ENCODE assay signal across 8 cellular contexts in genomic region chr18:6885992-6886823, GRCh38.
A peak's percentile ranks its signal among the peaks of the same experiment; 100 is the strongest.
DNase-seq lines count a peak whose midpoint lies in the region; ATAC-seq, FAIRE-seq and TF ChIP-seq lines count a peak whose summit lies in the region.

No MANE protein-coding gene starts in this region.

- POLR2A ChIA-PET in activated B cell treated with CpG ODN at 0.5 μM for 24 hours (lab: Charles Lee), result no interaction called here

- 28% methylated on average over 4 of the region's 4 CpGs for WGBS in prostate gland

- no peak overlapping the region for H3K27ac ChIP-seq in prostate gland

- peak; percentile 41 for DNase-seq in NCI-H1694 (lab: John Stamatoyannopoulos, UW)
- DNase-seq in activated B cell treated with CpG ODN at 0.5 μM for 24 hours, result no peak
- no peak for DNase-seq in Right ventricle myocardium superior
- peak; percentile 50 for DNase-seq in prostate gland (ENCODE audit: low spot score)

- no peak overlapping the region for H3K4me3 Mint-ChIP-seq in activated B cell treated with CpG ODN at 0.5 μM for 24 hours

- H3K9me3 Mint-ChIP-seq in activated B cell treated with CpG ODN at 0.5 μM for 24 hours, result no peaks in the 10 kb centered on the region

- H3K27me3 Mint-ChIP-seq in activated B cell treated with CpG ODN at 0.5 μM for 24 hours, result peaks cover 2% of the 10 kb centered on the region

- H3K36me3 ChIP-seq in prostate gland, result no peaks in the 10 kb centered on the region

- TF ChIP-seq CTCF in GM12872 (IDR thresholded peaks at IDR 0.05; ENCODE audit: insufficient read depth, low read depth, low read length) (peak; percentile 53; the same call in 2 of the 3 replicates), activated B cell treated with CpG ODN at 0.5 μM for 24 hours (IDR thresholded peaks at IDR 0.05) (peak; percentile 21), prostate gland (IDR thresholded peaks at IDR 0.05) (peak; percentile 61 to 75 (median 72))

- peak; percentile 37 for FAIRE-seq in A204.1 (lab: Jason Lieb, UNC)

- intact Hi-C loops in activated B cell treated with CpG ODN at 0.5 μM for 24 hours (cut with micrococcal nuclease), result no loop called here
- intact Hi-C loops in Right ventricle myocardium superior (cut with DNase I), result loop anchor here (5.0 kb wide), 2 partner anchors 344 to 1019 kb away; no protein-coding TSS in a partner anchor
- intact Hi-C loops in prostate gland (cut with DNase I), result loop anchor here (5.0 to 10.0 kb wide), 2 partner anchors 159 to 1011 kb away; partner anchors contain the start of gene ARHGAP28

- ATAC-seq in activated B cell treated with CpG ODN at 0.5 μM for 24 hours (ENCODE audit: low read depth) (no peak), Right ventricle myocardium superior (ENCODE audit: poor library complexity) (peak; percentile 83), HG02678 (IDR thresholded peaks at IDR 0.05; ENCODE audit: unreplicated experiment) (no peak), GM19035 (IDR thresholded peaks at IDR 0.05; ENCODE audit: unreplicated experiment) (no peak)

- CTCF ChIA-PET in activated B cell treated with CpG ODN at 0.5 μM for 24 hours (lab: Charles Lee), result interaction anchor here (0.6 to 1.1 kb wide), 2 partner anchors 342 to 1010 kb away, joined by 3 read pairs; no protein-coding TSS in a partner anchor

- no peaks in the 10 kb centered on the region for H3K9me3 ChIP-seq in prostate gland

- H3K4me3 ChIP-seq in prostate gland, result no peak overlapping the region

- H3K36me3 Mint-ChIP-seq in activated B cell treated with CpG ODN at 0.5 μM for 24 hours (ENCODE audit: low read depth), result no peaks in the 10 kb centered on the region

- no peaks in the 10 kb centered on the region for H3K4me1 Mint-ChIP-seq in activated B cell treated with CpG ODN at 0.5 μM for 24 hours

- no peak for TF ChIP-seq POLR2A in prostate gland (IDR thresholded peaks at IDR 0.05)

- H3K4me1 ChIP-seq in prostate gland (replicated peaks), result no peaks in the 10 kb centered on the region

- no peaks in the 10 kb centered on the region for H3K27me3 ChIP-seq in prostate gland (replicated peaks; ENCODE audit: insufficient read depth)

- no peak overlapping the region for H3K27ac Mint-ChIP-seq in activated B cell treated with CpG ODN at 0.5 μM for 24 hours

Comparison
In these comparisons a context has a peak if more than half of its experiments do, and no peak if none do; other contexts are left out.
1. CTCF ChIP-seq: peak in every context shown above with its lines; median percentile 72 in prostate gland; 53 in GM12872; 21 in activated B cell treated with CpG ODN at 0.5 μM for 24 hours.
2. DNase-seq: peak in NCI-H1694 (single experiment) and prostate gland (single experiment); none in activated B cell treated with CpG ODN at 0.5 μM for 24 hours (single experiment) and Right ventricle myocardium superior (single experiment).